Comparison of ENCODE assay signal across 1 cellular context in genomic region chr17:45425125-45425983, GRCh38.
TF ChIP-seq lines count a peak whose summit lies in the region.

No MANE protein-coding gene starts in this region.

TF ChIP-seq in HepG2, 621 proteins besides CTCF, POLR2A, EP300 and RAD21 (continued from another document and continues in another):
- TF ChIP-seq MLX (CRISPR knock-in tag; IDR thresholded peaks at IDR 0.05), result 0 out of 2 replicates have a peak, but pooled peaks have one; percentile 18
- TF ChIP-seq, protein P1, sequence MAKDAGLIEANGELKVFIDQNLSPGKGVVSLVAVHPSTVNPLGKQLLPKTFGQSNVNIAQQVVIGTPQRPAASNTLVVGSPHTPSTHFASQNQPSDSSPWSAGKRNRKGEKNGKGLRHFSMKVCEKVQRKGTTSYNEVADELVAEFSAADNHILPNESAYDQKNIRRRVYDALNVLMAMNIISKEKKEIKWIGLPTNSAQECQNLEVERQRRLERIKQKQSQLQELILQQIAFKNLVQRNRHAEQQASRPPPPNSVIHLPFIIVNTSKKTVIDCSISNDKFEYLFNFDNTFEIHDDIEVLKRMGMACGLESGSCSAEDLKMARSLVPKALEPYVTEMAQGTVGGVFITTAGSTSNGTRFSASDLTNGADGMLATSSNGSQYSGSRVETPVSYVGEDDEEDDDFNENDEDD (CRISPR knock-in tag; IDR thresholded peaks at IDR 0.05; ENCODE audit: borderline replicate concordance), result peak; percentile 46; the same call in 1 of the 2 replicates
- TF ChIP-seq LBX2 (CRISPR knock-in tag; IDR thresholded peaks at IDR 0.05; ENCODE audit: borderline replicate concordance), result no peak
- no peak for TF ChIP-seq ZBTB1 (CRISPR knock-in tag; IDR thresholded peaks at IDR 0.05; ENCODE audit: borderline replicate concordance)
- peak; percentile 75 for TF ChIP-seq NRL (CRISPR knock-in tag; IDR thresholded peaks at IDR 0.05; ENCODE audit: borderline replicate concordance)
- TF ChIP-seq, protein P2, sequence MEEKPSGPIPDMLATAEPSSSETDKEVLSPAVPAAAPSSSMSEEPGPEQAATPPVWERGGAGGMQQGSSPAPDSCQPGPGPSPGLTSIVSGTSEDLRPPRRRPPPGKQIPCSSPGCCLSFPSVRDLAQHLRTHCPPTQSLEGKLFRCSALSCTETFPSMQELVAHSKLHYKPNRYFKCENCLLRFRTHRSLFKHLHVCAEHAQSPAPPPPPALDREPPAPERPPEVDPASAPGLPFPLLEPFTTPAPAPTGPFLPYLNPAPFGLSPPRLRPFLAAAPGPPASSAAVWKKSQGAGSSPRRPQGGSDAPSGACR (CRISPR knock-in tag; IDR thresholded peaks at IDR 0.05), result 0 out of 2 replicates have a peak, but pooled peaks have one; percentile 83
- TF ChIP-seq GZF1 (CRISPR knock-in tag; IDR thresholded peaks at IDR 0.05), result no peak
- TF ChIP-seq ELF3 (CRISPR knock-in tag; IDR thresholded peaks at IDR 0.05), result peak; percentile 74
- TF ChIP-seq MTA1 (CRISPR knock-in tag; IDR thresholded peaks at IDR 0.05; ENCODE audit: borderline replicate concordance), result peak; percentile 16; the same call in 1 of the 2 replicates
- TF ChIP-seq MLXIP (CRISPR knock-in tag; IDR thresholded peaks at IDR 0.05; ENCODE audit: borderline replicate concordance), result no peak
- TF ChIP-seq RBFOX2 (IDR thresholded peaks at IDR 0.05; ENCODE audit: low read depth, low read length), result peak; percentile 80
- TF ChIP-seq ZBTB42 (CRISPR knock-in tag; IDR thresholded peaks at IDR 0.05), result peak; percentile 88; the same call in 1 of the 2 replicates
- peak; percentile 67; the same call in 1 of the 2 replicates for TF ChIP-seq PITX1 (CRISPR knock-in tag; IDR thresholded peaks at IDR 0.05)
- no peak for TF ChIP-seq ZNF326 (CRISPR knock-in tag; IDR thresholded peaks at IDR 0.05; ENCODE audit: borderline replicate concordance)
- TF ChIP-seq, protein P3, sequence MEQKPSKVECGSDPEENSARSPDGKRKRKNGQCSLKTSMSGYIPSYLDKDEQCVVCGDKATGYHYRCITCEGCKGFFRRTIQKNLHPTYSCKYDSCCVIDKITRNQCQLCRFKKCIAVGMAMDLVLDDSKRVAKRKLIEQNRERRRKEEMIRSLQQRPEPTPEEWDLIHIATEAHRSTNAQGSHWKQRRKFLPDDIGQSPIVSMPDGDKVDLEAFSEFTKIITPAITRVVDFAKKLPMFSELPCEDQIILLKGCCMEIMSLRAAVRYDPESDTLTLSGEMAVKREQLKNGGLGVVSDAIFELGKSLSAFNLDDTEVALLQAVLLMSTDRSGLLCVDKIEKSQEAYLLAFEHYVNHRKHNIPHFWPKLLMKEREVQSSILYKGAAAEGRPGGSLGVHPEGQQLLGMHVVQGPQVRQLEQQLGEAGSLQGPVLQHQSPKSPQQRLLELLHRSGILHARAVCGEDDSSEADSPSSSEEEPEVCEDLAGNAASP (CRISPR knock-in tag; IDR thresholded peaks at IDR 0.05; ENCODE audit: borderline replicate concordance), result peak; percentile 75
- no peak for TF ChIP-seq HDAC6 (IDR thresholded peaks at IDR 0.05; ENCODE audit: low read depth, low read length)
- TF ChIP-seq CCAR2 (optimal IDR thresholded peaks at IDR 0.05; ENCODE audit: low read depth, low read length), result no peak
- no peak for TF ChIP-seq ZNF138 (CRISPR knock-in tag; IDR thresholded peaks at IDR 0.05; ENCODE audit: low read depth)
- peak; percentile 67; the same call in 1 of the 2 replicates for TF ChIP-seq SP5 (CRISPR knock-in tag; IDR thresholded peaks at IDR 0.05; ENCODE audit: borderline replicate concordance, low read depth)
- TF ChIP-seq NPAS2 (CRISPR knock-in tag; IDR thresholded peaks at IDR 0.05; ENCODE audit: borderline replicate concordance), result no peak
- TF ChIP-seq SIN3A (IDR thresholded peaks at IDR 0.05; ENCODE audit: borderline replicate concordance, low read depth, low read length), result peak; percentile 44; the same call in 1 of the 2 replicates
- TF ChIP-seq ZNF232 (CRISPR knock-in tag; IDR thresholded peaks at IDR 0.05; ENCODE audit: borderline replicate concordance), result peak; percentile 73; the same call in 1 of the 2 replicates
- TF ChIP-seq SNRNP70 (IDR thresholded peaks at IDR 0.05; ENCODE audit: low read depth, low read length), result no peak
- TF ChIP-seq, protein P4, sequence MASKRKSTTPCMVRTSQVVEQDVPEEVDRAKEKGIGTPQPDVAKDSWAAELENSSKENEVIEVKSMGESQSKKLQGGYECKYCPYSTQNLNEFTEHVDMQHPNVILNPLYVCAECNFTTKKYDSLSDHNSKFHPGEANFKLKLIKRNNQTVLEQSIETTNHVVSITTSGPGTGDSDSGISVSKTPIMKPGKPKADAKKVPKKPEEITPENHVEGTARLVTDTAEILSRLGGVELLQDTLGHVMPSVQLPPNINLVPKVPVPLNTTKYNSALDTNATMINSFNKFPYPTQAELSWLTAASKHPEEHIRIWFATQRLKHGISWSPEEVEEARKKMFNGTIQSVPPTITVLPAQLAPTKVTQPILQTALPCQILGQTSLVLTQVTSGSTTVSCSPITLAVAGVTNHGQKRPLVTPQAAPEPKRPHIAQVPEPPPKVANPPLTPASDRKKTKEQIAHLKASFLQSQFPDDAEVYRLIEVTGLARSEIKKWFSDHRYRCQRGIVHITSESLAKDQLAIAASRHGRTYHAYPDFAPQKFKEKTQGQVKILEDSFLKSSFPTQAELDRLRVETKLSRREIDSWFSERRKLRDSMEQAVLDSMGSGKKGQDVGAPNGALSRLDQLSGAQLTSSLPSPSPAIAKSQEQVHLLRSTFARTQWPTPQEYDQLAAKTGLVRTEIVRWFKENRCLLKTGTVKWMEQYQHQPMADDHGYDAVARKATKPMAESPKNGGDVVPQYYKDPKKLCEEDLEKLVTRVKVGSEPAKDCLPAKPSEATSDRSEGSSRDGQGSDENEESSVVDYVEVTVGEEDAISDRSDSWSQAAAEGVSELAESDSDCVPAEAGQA (IDR thresholded peaks at IDR 0.05; ENCODE audit: low read depth), result no peak
- TF ChIP-seq, protein P4 (CRISPR knock-in tag; IDR thresholded peaks at IDR 0.05; ENCODE audit: borderline replicate concordance), result no peak
- 0 out of 2 replicates have a peak, but pooled peaks have one; percentile 83 for TF ChIP-seq ZNF552 (CRISPR knock-in tag; IDR thresholded peaks at IDR 0.05; ENCODE audit: borderline replicate concordance)
- TF ChIP-seq KLF12 (CRISPR knock-in tag; IDR thresholded peaks at IDR 0.05; ENCODE audit: borderline replicate concordance), result no peak
- TF ChIP-seq ZNF350 (CRISPR knock-in tag; IDR thresholded peaks at IDR 0.05; ENCODE audit: borderline replicate concordance, low read depth), result peak; percentile 88
- peak; percentile 74 for TF ChIP-seq REPIN1 (CRISPR knock-in tag; IDR thresholded peaks at IDR 0.05; ENCODE audit: borderline replicate concordance, low read depth)
- no peak for TF ChIP-seq ZNF878 (CRISPR knock-in tag; IDR thresholded peaks at IDR 0.05)
- no peak for TF ChIP-seq ZSCAN29 (CRISPR knock-in tag; conservative IDR thresholded peaks at IDR 0.05)
- TF ChIP-seq NR3C1 (CRISPR knock-in tag; IDR thresholded peaks at IDR 0.05), result no peak
- TF ChIP-seq LCORL (IDR thresholded peaks at IDR 0.05), result peak; percentile 68; the same call in 1 of the 2 replicates
- peak; percentile 89 for TF ChIP-seq LCORL (CRISPR knock-in tag; IDR thresholded peaks at IDR 0.05)
- TF ChIP-seq, protein P5, sequence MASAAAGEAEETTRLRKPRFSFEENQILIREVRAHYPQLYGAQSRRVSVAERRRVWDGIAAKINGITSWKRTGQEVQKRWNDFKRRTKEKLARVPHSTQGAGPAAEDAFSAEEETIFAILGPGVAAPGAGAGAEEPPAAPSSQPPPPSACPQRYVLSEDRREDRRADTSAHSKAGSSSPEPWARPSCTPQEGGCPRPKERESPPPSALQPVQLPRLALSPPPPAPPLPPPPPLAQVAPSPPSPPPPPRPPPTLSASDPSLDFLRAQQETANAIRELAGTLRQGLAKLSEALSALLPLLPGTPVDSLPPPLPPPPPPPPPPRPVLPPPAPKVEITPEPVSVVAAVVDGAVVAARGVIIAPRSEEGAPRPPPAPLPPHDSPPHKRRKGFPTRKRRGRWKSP (CRISPR knock-in tag; IDR thresholded peaks at IDR 0.05), result peak; percentile 79
- TF ChIP-seq BCL3 (CRISPR knock-in tag; IDR thresholded peaks at IDR 0.05), result peak; percentile 68; the same call in 1 of the 2 replicates
- 0 out of 2 replicates have a peak, but pooled peaks have one; percentile 48 for TF ChIP-seq SMYD3 (CRISPR knock-in tag; IDR thresholded peaks at IDR 0.05)
- TF ChIP-seq NONO (IDR thresholded peaks at IDR 0.05), result no peak
- TF ChIP-seq NONO (CRISPR knock-in tag; conservative IDR thresholded peaks at IDR 0.05), result peak; percentile 55; the same call in 1 of the 2 replicates
- TF ChIP-seq, protein P6, sequence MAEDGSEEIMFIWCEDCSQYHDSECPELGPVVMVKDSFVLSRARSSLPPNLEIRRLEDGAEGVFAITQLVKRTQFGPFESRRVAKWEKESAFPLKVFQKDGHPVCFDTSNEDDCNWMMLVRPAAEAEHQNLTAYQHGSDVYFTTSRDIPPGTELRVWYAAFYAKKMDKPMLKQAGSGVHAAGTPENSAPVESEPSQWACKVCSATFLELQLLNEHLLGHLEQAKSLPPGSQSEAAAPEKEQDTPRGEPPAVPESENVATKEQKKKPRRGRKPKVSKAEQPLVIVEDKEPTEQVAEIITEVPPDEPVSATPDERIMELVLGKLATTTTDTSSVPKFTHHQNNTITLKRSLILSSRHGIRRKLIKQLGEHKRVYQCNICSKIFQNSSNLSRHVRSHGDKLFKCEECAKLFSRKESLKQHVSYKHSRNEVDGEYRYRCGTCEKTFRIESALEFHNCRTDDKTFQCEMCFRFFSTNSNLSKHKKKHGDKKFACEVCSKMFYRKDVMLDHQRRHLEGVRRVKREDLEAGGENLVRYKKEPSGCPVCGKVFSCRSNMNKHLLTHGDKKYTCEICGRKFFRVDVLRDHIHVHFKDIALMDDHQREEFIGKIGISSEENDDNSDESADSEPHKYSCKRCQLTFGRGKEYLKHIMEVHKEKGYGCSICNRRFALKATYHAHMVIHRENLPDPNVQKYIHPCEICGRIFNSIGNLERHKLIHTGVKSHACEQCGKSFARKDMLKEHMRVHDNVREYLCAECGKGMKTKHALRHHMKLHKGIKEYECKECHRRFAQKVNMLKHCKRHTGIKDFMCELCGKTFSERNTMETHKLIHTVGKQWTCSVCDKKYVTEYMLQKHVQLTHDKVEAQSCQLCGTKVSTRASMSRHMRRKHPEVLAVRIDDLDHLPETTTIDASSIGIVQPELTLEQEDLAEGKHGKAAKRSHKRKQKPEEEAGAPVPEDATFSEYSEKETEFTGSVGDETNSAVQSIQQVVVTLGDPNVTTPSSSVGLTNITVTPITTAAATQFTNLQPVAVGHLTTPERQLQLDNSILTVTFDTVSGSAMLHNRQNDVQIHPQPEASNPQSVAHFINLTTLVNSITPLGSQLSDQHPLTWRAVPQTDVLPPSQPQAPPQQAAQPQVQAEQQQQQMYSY (CRISPR knock-in tag; IDR thresholded peaks at IDR 0.05), result no peak
- no peak for TF ChIP-seq ZNF451 (CRISPR knock-in tag; IDR thresholded peaks at IDR 0.05)
- peak; percentile 64 for TF ChIP-seq ZSCAN21 (CRISPR knock-in tag; IDR thresholded peaks at IDR 0.05; ENCODE audit: borderline replicate concordance)
- TF ChIP-seq GATAD2A (CRISPR knock-in tag; IDR thresholded peaks at IDR 0.05), result peak; percentile 57
- no peak for TF ChIP-seq ZNF703 (CRISPR knock-in tag; IDR thresholded peaks at IDR 0.05; ENCODE audit: borderline replicate concordance)
